ENCODE assay signal across 8 cellular contexts in the genomic region with DNA sequence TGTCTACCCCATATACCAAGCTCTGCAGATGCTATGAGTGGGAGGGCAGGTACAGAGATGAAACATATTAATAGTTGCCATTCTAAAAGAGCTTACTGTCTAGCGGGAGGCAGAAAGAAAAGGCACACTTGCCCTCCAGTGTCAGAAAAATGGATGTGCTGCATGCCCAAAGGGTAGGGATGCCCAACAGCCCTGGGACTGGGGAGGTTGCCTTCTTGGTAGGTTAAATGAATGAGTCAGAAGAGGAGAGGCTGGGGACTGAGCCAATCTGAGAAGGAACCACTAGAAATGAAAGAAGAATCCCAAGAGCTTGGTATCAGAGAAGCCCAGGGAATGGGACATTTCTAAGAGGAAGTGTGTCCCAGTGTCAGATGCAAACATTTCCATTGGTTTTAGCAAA. TPM values are rescaled to one million over a fixed set of nuclear protein-coding genes. Genes with fewer than 3 reads are reported as not detected.
A peak's percentile ranks its signal among the peaks of the same experiment; 100 is the strongest.
DNase-seq lines count a peak whose midpoint lies in the region; ATAC-seq, FAIRE-seq and TF ChIP-seq lines count a peak whose summit lies in the region.

No MANE protein-coding gene starts in this region.

- no peaks in the 10 kb centered on the region for H3K9me1 ChIP-seq in keratinocyte (ENCODE audit: control insufficient read depth, extremely low read depth, insufficient read depth, low read length)

- DNase-seq in activated CD4-positive, alpha-beta T cell treated with anti-CD3 and anti-CD28 coated beads, Interleukin-2, amount 50 U/mL, for 48 hours = peak; percentile 60 to 72
- no peak for DNase-seq in keratinocyte (ENCODE audit: low read depth, low spot score)
- no peak for DNase-seq in NCI-H2196 treated with DMSO at 0.1 percent for 48 hours (lab: John Stamatoyannopoulos, UW; ENCODE audit: unreplicated experiment)

- H3K9ac ChIP-seq in BLaER1 treated with 17β-estradiol and CSF1 and Interleukin-3, amounts not matched to agents 10 nM and 100 nM = no peak overlapping the region
- H3K9ac ChIP-seq in keratinocyte (ENCODE audit: control insufficient read depth, extremely low read depth, insufficient read depth, low read length) = no peak overlapping the region

- no peaks in the 10 kb centered on the region for H3K36me3 ChIP-seq in BLaER1 treated with 17β-estradiol and CSF1 and Interleukin-3, amounts not matched to agents 10 nM and 100 nM
- H3K36me3 ChIP-seq in keratinocyte (ENCODE audit: control insufficient read depth in 2 of 2, extremely low read depth in 1 of 2, insufficient read depth in 2 of 2, low read length in 2 of 2) (no peaks in the 10 kb centered on the region), thymus (ENCODE audit: control insufficient read depth, insufficient read depth) (no peaks in the 10 kb centered on the region)

- H2AFZ ChIP-seq in keratinocyte (ENCODE audit: control insufficient read depth, low read length) = no peak overlapping the region

- dilution Hi-C loops in keratinocyte (cut with MboI; ENCODE audit: extremely low pct_ligation_motif_present, low sequenced_read_pairs) = no loop called here

- peak in 1 of 3 experiments; percentile 30 for TF ChIP-seq CTCF in keratinocyte (optimal IDR thresholded peaks at IDR 0.05 in 1 of 3, IDR thresholded peaks at IDR 0.05 in 1 of 3, conservative IDR thresholded peaks at IDR 0.05 in 1 of 3; ENCODE audit: extremely low read depth in 1 of 3, insufficient read depth in 2 of 3, low read length in 3 of 3)

- H3K27ac ChIP-seq in BLaER1 treated with 17β-estradiol and CSF1 and Interleukin-3, amounts not matched to agents 10 nM and 100 nM = no peak overlapping the region; a peak in 1 of 22 replicates
- H3K27ac ChIP-seq in keratinocyte (ENCODE audit: control insufficient read depth, insufficient read depth, low read length) = peak overlapping the region; percentile 17
- H3K27ac ChIP-seq in thymus (ENCODE audit: low read depth) = peak overlapping the region; percentile 58

- H3K79me2 ChIP-seq in keratinocyte (ENCODE audit: control insufficient read depth, insufficient read depth, low read length) = no peaks in the 10 kb centered on the region

- no peaks in the 10 kb centered on the region for H4K20me1 ChIP-seq in BLaER1 treated with 17β-estradiol and CSF1 and Interleukin-3, amounts not matched to agents 10 nM and 100 nM
- H4K20me1 ChIP-seq in keratinocyte (ENCODE audit: control insufficient read depth, extremely low read depth, insufficient read depth, low read length) = no peaks in the 10 kb centered on the region

- FAIRE-seq in keratinocyte (lab: Jason Lieb, UNC) = peak; percentile 60

- H3K4me3 ChIP-seq in BLaER1 treated with 17β-estradiol and CSF1 and Interleukin-3, amounts not matched to agents 10 nM and 100 nM = peak overlapping the region in 3 of 10 experiments; percentile 61 to 68 (median 64); a peak in 5 of 20 replicates
- H3K4me3 ChIP-seq in keratinocyte (ENCODE audit: control insufficient read depth in 2 of 3, extremely low read depth in 1 of 3, insufficient read depth in 2 of 3, low read depth in 1 of 3, low read length in 3 of 3) (no peak overlapping the region), thymus (ENCODE audit: low read length) (peak overlapping the region; percentile 71)

- peak overlapping the region; percentile 78 to 99 (median 92); a peak in 20 of 22 replicates for H3K4me2 ChIP-seq in BLaER1 treated with 17β-estradiol and CSF1 and Interleukin-3, amounts not matched to agents 10 nM and 100 nM
- peak overlapping the region; percentile 86 for H3K4me2 ChIP-seq in keratinocyte (ENCODE audit: control insufficient read depth, extremely low read depth, insufficient read depth, low read depth, low read length)

- H3K4me1 ChIP-seq in BLaER1 treated with 17β-estradiol and CSF1 and Interleukin-3, amounts not matched to agents 10 nM and 100 nM = peaks cover 14 to 44% (median 31%) of the 10 kb centered on the region in 10 experiments
- peaks cover 43% of the 10 kb centered on the region for H3K4me1 ChIP-seq in keratinocyte (ENCODE audit: control insufficient read depth, extremely low read depth, insufficient read depth, low read length)
- H3K4me1 ChIP-seq in thymus (ENCODE audit: control insufficient read depth, insufficient read depth, low read length) = peaks cover 26% of the 10 kb centered on the region

- 0 out of 22 replicates have a peak, but pooled peaks cover 0 to 3% (median 0%) of the 10 kb centered on the region in 11 experiments for H3K27me3 ChIP-seq in BLaER1 treated with 17β-estradiol and CSF1 and Interleukin-3, amounts not matched to agents 10 nM and 100 nM
- no peaks in the 10 kb centered on the region for H3K27me3 ChIP-seq in keratinocyte (ENCODE audit: control insufficient read depth, extremely low read depth, insufficient read depth, low read length)
- no peaks in the 10 kb centered on the region for H3K27me3 ChIP-seq in thymus (ENCODE audit: control insufficient read depth, insufficient read depth)

- ATAC-seq in HG02642 (IDR thresholded peaks at IDR 0.05; ENCODE audit: poor library complexity, unreplicated experiment) (peak; percentile 18), HG02571 (IDR thresholded peaks at IDR 0.05; ENCODE audit: unreplicated experiment) (no peak), GM19035 (IDR thresholded peaks at IDR 0.05; ENCODE audit: unreplicated experiment) (no peak)

- 82% methylated on average over 1 of the region's 1 CpG for WGBS in thymus

- no peaks in the 10 kb centered on the region for H3K9me3 ChIP-seq in BLaER1 treated with 17β-estradiol and CSF1 and Interleukin-3, amounts not matched to agents 10 nM and 100 nM (replicated peaks in 1 of 11)
- H3K9me3 ChIP-seq in keratinocyte (ENCODE audit: control insufficient read depth, low read depth, low read length) (no peaks in the 10 kb centered on the region), thymus (ENCODE audit: control insufficient read depth) (no peaks in the 10 kb centered on the region)

RNA-seq across cellular contexts. Expression of a gene that starts 1.2 kb away (rescaled TPM):
- polyA plus RNA-seq in keratinocyte (1.1 to 2.1 TPM (median 1.4 TPM) in 3 replicates), thymus (73.7 TPM)
- 3.8 TPM for polyA plus RNA-seq in keratinocyte (2011; ENCODE audit: low read depth)
- polyA plus RNA-seq in keratinocyte (2011; cell fraction: cytosol; rRNA removed) = 0.73 and 1.7 TPM in 2 replicates
- 1.4 and 1.6 TPM in 2 replicates for polyA plus RNA-seq in keratinocyte (2011; cell fraction: nucleus; rRNA removed)
- polyA plus RNA-seq in keratinocyte (2012; ENCODE audit: low replicate concordance) = 1.3 and 1.8 TPM in 2 replicates
- 0.92 to 2.1 TPM in 2 of 3 replicates, not detected in the other for polyA minus RNA-seq in keratinocyte
- polyA minus RNA-seq in keratinocyte (2011; cell fraction: cytosol; rRNA and poly(A)+ RNA removed) = 2.3 TPM
- polyA minus RNA-seq in keratinocyte (2011; cell fraction: nucleus; rRNA and poly(A)+ RNA removed) = 1.9 and 2.6 TPM in 2 replicates

RNA-seq across cellular contexts. Expression of a gene that starts 28.5 kb away (rescaled TPM):
- polyA plus RNA-seq in keratinocyte = 31.0 to 53.8 TPM (median 53.3 TPM) in 3 replicates
- 59.2 TPM for polyA plus RNA-seq in keratinocyte (2011; ENCODE audit: low read depth)
- polyA plus RNA-seq in keratinocyte (2011; cell fraction: cytosol; rRNA removed) = 21.1 and 53.3 TPM in 2 replicates
- polyA plus RNA-seq in keratinocyte (2011; cell fraction: nucleus; rRNA removed) = 61.2 and 65.7 TPM in 2 replicates
- polyA plus RNA-seq in keratinocyte (2012; ENCODE audit: low replicate concordance) = 28.1 and 30.6 TPM in 2 replicates
- 17.5 to 60.7 TPM (median 48.5 TPM) in 3 replicates for polyA minus RNA-seq in keratinocyte
- 27.0 TPM for polyA minus RNA-seq in keratinocyte (2011; cell fraction: cytosol; rRNA and poly(A)+ RNA removed)
- polyA minus RNA-seq in keratinocyte (2011; cell fraction: nucleus; rRNA and poly(A)+ RNA removed) = 41.0 and 70.8 TPM in 2 replicates
- polyA plus RNA-seq in thymus = 95.9 TPM

Comparison
In these comparisons a context has a peak if more than half of its experiments do, and no peak if none do; other contexts are left out.
1. H3K27ac ChIP-seq: peak in keratinocyte (single experiment) and thymus (single experiment); none in BLaER1 treated with 17β-estradiol and CSF1 and Interleukin-3, amounts not matched to agents 10 nM and 100 nM (0 of 11).
2. DNase-seq: peak in activated CD4-positive, alpha-beta T cell treated with anti-CD3 and anti-CD28 coated beads, Interleukin-2, amount 50 U/mL, for 48 hours (2 of 2); none in keratinocyte (single experiment) and NCI-H2196 treated with DMSO at 0.1 percent for 48 hours (single experiment).
3. RNA of a gene that starts 1.2 kb away (polyA plus RNA-seq): 73.7 TPM in thymus (single experiment); 0.73 to 3.8 TPM in keratinocyte; every median in the first group is over 10 times any median in the second.